ENCODE assay signal across 8 cellular contexts in genomic region chr3:197951392-197951990, GRCh38. TPM values are rescaled to one million over a fixed set of nuclear protein-coding genes. Genes with fewer than 3 reads are reported as not detected.
A peak's percentile ranks its signal among the peaks of the same experiment; 100 is the strongest.
DNase-seq lines count a peak whose midpoint lies in the region; ATAC-seq and TF ChIP-seq lines count a peak whose summit lies in the region.

No MANE protein-coding gene starts in this region.

- peaks cover 41 to 62% of the 10 kb centered on the region in 2 experiments for H3K36me3 ChIP-seq in HEK293 (ENCODE audit: control insufficient read depth in 2 of 2, insufficient read depth in 1 of 2, low read length in 2 of 2)
- peaks cover 0 to 55% of the 10 kb centered on the region in 2 donors for H3K36me3 ChIP-seq in gastroesophageal sphincter

- H3K4me1 ChIP-seq in HEK293 (ENCODE audit: control insufficient read depth, insufficient read depth, low read length) = no peaks in the 10 kb centered on the region
- peaks cover 4 to 48% (median 15%) of the 10 kb centered on the region in 3 donors for H3K4me1 ChIP-seq in gastroesophageal sphincter

- H3K9me3 ChIP-seq in HEK293 (ENCODE audit: control insufficient read depth, insufficient read depth, low read depth, low read length) (no peaks in the 10 kb centered on the region), gastroesophageal sphincter (no peaks in the 10 kb centered on the region)

- POLR2A ChIA-PET in HEK293 (lab: Yijun Ruan, JAX) = no interaction called here

- H3K27me3 ChIP-seq in gastroesophageal sphincter = no peaks in the 10 kb centered on the region

- H3K27ac ChIP-seq in HEK293 (ENCODE audit: extremely low read depth, low read depth, low read length) = no peak overlapping the region
- peak overlapping the region in 3 of 4 donors; percentile 22 to 88 (median 87) for H3K27ac ChIP-seq in gastroesophageal sphincter
- H3K27ac ChIP-seq in skin epidermis = peak overlapping the region in 8 of 21 experiments; percentile 77 to 96 (median 93)

- intact Hi-C loops in left cardiac atrium (cut with DNase I) = no loop called here

- TF ChIP-seq EP300 in gastroesophageal sphincter (IDR thresholded peaks at IDR 0.05) = no peak

- DNase-seq in GM19238 (ENCODE audit: insufficient read length, low spot score) (no peak), left cardiac atrium (no peak)

- H3K4me3 ChIP-seq in HEK293 (ENCODE audit: low read depth, low read length) (peak overlapping the region; percentile 93), WI38 (ENCODE audit: low read depth, low read length) (peak overlapping the region; percentile 75), gastroesophageal sphincter (peak overlapping the region in 1 of 2 donors; percentile 60), skin epidermis (peak overlapping the region; percentile 59 to 76 (median 64))

- TF ChIP-seq POLR2A in gastroesophageal sphincter (IDR thresholded peaks at IDR 0.05) = no peak

- 82 to 85% methylated on average over 4 to 21 of the region's 21 CpGs for WGBS in gastroesophageal sphincter (ENCODE audit: low coverage in 1 of 2), 2 donors

- ATAC-seq in gastroesophageal sphincter = no peak
- no peak for ATAC-seq in GM19035 (IDR thresholded peaks at IDR 0.05; ENCODE audit: unreplicated experiment)
- ATAC-seq in HG03469 (IDR thresholded peaks at IDR 0.05; ENCODE audit: unreplicated experiment) = no peak
- no peak for ATAC-seq in left cardiac atrium

- TF ChIP-seq CTCF in HEK293 (tag by site-specific recombination; IDR thresholded peaks at IDR 0.05) (no peak), WI38 (IDR thresholded peaks at IDR 0.05; ENCODE audit: low read depth, low read length) (no peak), gastroesophageal sphincter (IDR thresholded peaks at IDR 0.05) (no peak)

- CTCF ChIA-PET in HEK293 (lab: Yijun Ruan, JAX) = interaction anchor here (0.6 to 0.7 kb wide), 2 partner anchors 51 to 52 kb away, joined by 3 read pairs; no protein-coding TSS in a partner anchor

TF ChIP-seq in HEK293, 187 proteins besides CTCF, POLR2A, EP300 and RAD21:
- peak; percentile 13; the same call in 1 of the 2 replicates for TF ChIP-seq INSM2 (tag by site-specific recombination; IDR thresholded peaks at IDR 0.05)
- TF ChIP-seq HOXA7 (CRISPR knock-in tag; IDR thresholded peaks at IDR 0.05; ENCODE audit: borderline replicate concordance) = no peak
- TF ChIP-seq ZNF843 (tag by site-specific recombination; IDR thresholded peaks at IDR 0.05) = no peak
- TF ChIP-seq ELK4 (IDR thresholded peaks at IDR 0.05; ENCODE audit: borderline replicate concordance, low read depth, low read length) = no peak
- 0 out of 2 replicates have a peak, but pooled peaks have one; percentile 38 for TF ChIP-seq ZNF2 (tag by site-specific recombination; IDR thresholded peaks at IDR 0.05)
- no peak for TF ChIP-seq ZFP37 (tag by site-specific recombination; IDR thresholded peaks at IDR 0.05)
- peak; percentile 30; the same call in 1 of the 2 replicates for TF ChIP-seq KLF9 (tag by site-specific recombination; IDR thresholded peaks at IDR 0.05; ENCODE audit: low read depth)
- 0 out of 2 replicates have a peak, but pooled peaks have one; percentile 34 for TF ChIP-seq ZFHX2 (tag by site-specific recombination; conservative IDR thresholded peaks at IDR 0.05)
- TF ChIP-seq ZNF510 (tag by site-specific recombination; IDR thresholded peaks at IDR 0.05; ENCODE audit: insufficient replicate concordance) = no peak

RNA-seq across cellular contexts. Expression of gene RPL35A, which starts 1.5 kb away (rescaled TPM):
- total RNA-seq in gastroesophageal sphincter (1,000 to 10,000 TPM in 1 of 4 donors, 100 to 1,000 TPM in 3; 394 to 1,032 (median 816) TPM), left cardiac atrium (100 to 1,000 TPM; 716 to 727 TPM)

RNA-seq across cellular contexts. Expression of gene LMLN, which starts 8.5 kb away (rescaled TPM):
- 1 to 10 TPM; 2.8 to 7.5 (median 4.1) TPM for total RNA-seq in gastroesophageal sphincter
- 1 to 10 TPM; 6.9 to 7.0 TPM for total RNA-seq in left cardiac atrium
